ENCODE assay signal across 15 cellular contexts in the genomic region with DNA sequence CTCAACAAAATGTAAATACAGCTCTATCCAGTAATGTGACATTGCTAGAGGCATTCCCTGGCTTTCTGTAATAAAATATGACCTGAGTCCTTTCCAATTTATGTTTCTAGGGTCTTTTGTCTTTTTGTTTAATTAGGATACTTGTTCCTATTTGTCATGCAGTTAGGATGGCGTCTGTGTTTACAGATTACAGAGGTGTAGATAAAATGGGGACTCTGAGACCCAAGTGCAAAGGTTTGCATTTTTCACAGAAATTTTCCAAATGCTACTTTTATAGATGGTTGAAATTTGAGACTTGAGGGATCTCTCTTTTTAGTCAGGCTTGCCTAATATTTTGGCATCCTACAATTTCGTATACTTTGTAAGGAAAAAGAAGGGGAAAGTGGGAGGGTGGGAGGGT.
"Had no signal": no experiment of that assay in that cellular context is flagged by ENCODE, and none has a peak within 500 bp of the region (broad histone marks: within the 10 kb centered on the region; RNA-seq: fewer than 3 reads in every experiment).

No MANE protein-coding gene starts in this region.

- H3K9me3 ChIP-seq: adrenal gland, thyroid gland, uterus had no signal

- H3K4me1 ChIP-seq: thyroid gland had no signal

- H3K27ac ChIP-seq: adrenal gland, coronary artery, thyroid gland had no signal

- H3K4me3 ChIP-seq: adrenal gland, coronary artery, lung, thyroid gland, uterus had no signal

- H3K9me3 Mint-ChIP-seq: natural killer cell had no signal

- H3K36me3 ChIP-seq: adrenal gland, thyroid gland, uterus had no signal

- H3K36me3 Mint-ChIP-seq: natural killer cell had no signal

- H3K4me3 Mint-ChIP-seq: activated CD4-positive, alpha-beta T cell treated with anti-CD3 and anti-CD28 coated beads, Interleukin-2, amount 10 ng/mL, durations not matched to agents 7 days and 5 days; activated naive CD4-positive, alpha-beta T cell treated with anti-CD3 and anti-CD28 coated beads, Interleukin-2, amount 10 ng/mL, durations not matched to agents 7 days and 5 days; activated T-helper 17 cell treated with anti-CD3 and anti-CD28 coated beads, Interleukin-2, amount 50 U/mL, for 72 hours; natural killer cell had no signal

- ATAC-seq: activated T-helper 17 cell treated with anti-CD3 and anti-CD28 coated beads, Interleukin-2, amount 50 U/mL, for 72 hours; natural killer cell had no signal

- DNase-seq: activated CD4-positive, alpha-beta T cell treated with anti-CD3 and anti-CD28 coated beads, Interleukin-2, amount 10 ng/mL, durations not matched to agents 7 days and 5 days; activated CD4-positive, CD25-positive, alpha-beta regulatory T cell; activated naive CD4-positive, alpha-beta T cell treated with anti-CD3 and anti-CD28 coated beads, Interleukin-2, amount 10 ng/mL, durations not matched to agents 7 days and 5 days; activated T-cell treated with anti-CD3 and anti-CD28 coated beads for 4 hours; caudate nucleus; effector CD8-positive, alpha-beta T cell; hypothalamus; natural killer cell; posterior cingulate gyrus; thyroid gland; uterus had no signal

- H3K27ac Mint-ChIP-seq: activated CD4-positive, alpha-beta T cell treated with anti-CD3 and anti-CD28 coated beads, Interleukin-2, amount 10 ng/mL, durations not matched to agents 7 days and 5 days; activated naive CD4-positive, alpha-beta T cell treated with anti-CD3 and anti-CD28 coated beads, Interleukin-2, amount 10 ng/mL, durations not matched to agents 7 days and 5 days; activated T-helper 17 cell treated with anti-CD3 and anti-CD28 coated beads, Interleukin-2, amount 50 U/mL, for 72 hours; natural killer cell had no signal

- H3K27me3 Mint-ChIP-seq: activated naive CD4-positive, alpha-beta T cell treated with anti-CD3 and anti-CD28 coated beads, Interleukin-2, amount 10 ng/mL, durations not matched to agents 7 days and 5 days; activated T-helper 17 cell treated with anti-CD3 and anti-CD28 coated beads, Interleukin-2, amount 50 U/mL, for 72 hours had no signal

- H3K27me3 ChIP-seq: adrenal gland, thyroid gland, uterus had no signal
